In genomic region chr9:15155323-15155722, GRCh38 we compare ENCODE assay signal across 25 cellular contexts.
DNase-seq lines count a peak whose midpoint lies in the region; ATAC-seq and TF ChIP-seq lines count a peak whose summit lies in the region.
"Had no signal": no experiment of that assay in that cellular context is flagged by ENCODE, and none has a peak within 500 bp of the region (broad histone marks: within the 10 kb centered on the region; RNA-seq: fewer than 3 reads in every experiment).

No MANE protein-coding gene starts in this region.

- H3K36me3 ChIP-seq in esophagus muscularis mucosa, result no peaks in the 10 kb centered on the region
- H3K36me3 ChIP-seq in transverse colon, result no peaks in the 10 kb centered on the region
- H3K36me3 ChIP-seq: colonic mucosa had no signal

- H3K9me3 ChIP-seq in esophagus muscularis mucosa (no peaks in the 10 kb centered on the region), transverse colon (no peaks in the 10 kb centered on the region)
- H3K9me3 ChIP-seq: body of pancreas, colonic mucosa had no signal

- H3K27ac ChIP-seq in esophagus muscularis mucosa (replicated peaks in 1 of 4) (peak overlapping the region; percentile 50 to 71 (median 58)), transverse colon (peak overlapping the region in 3 of 4 donors; percentile 38 to 47 (median 46))
- H3K27ac ChIP-seq: 22Rv1, body of pancreas, colonic mucosa, RWPE1 had no signal

- intact Hi-C loops in esophagus muscularis mucosa (cut with DNase I), result no loop called here
- intact Hi-C loops in sciatic nerve (cut with DNase I), result no loop called here
- intact Hi-C loops in transverse colon (cut with DNase I; ENCODE audit: low total_unique reads), result no loop called here

- H3K27me3 ChIP-seq in esophagus muscularis mucosa (no peaks in the 10 kb centered on the region), transverse colon (no peaks in the 10 kb centered on the region)
- H3K27me3 ChIP-seq: body of pancreas, colonic mucosa had no signal

- ATAC-seq in sciatic nerve, result peak; percentile 15
- ATAC-seq: activated CD4-positive, CD25-positive, alpha-beta regulatory T cell treated with anti-CD3 and anti-CD28 coated beads, Interleukin-2, amount 50 U/mL, for 24 hours; GM12878 had no signal

- peaks cover 17 to 44% (median 41%) of the 10 kb centered on the region in 4 donors for H3K4me1 ChIP-seq in esophagus muscularis mucosa
- H3K4me1 ChIP-seq in transverse colon, result peaks cover 0 to 6% (median 2%) of the 10 kb centered on the region in 4 donors
- H3K4me1 ChIP-seq: colonic mucosa had no signal

- TF ChIP-seq EP300 in esophagus muscularis mucosa (IDR thresholded peaks at IDR 0.05), result no peak
- no peak for TF ChIP-seq EP300 in transverse colon (IDR thresholded peaks at IDR 0.05; ENCODE audit: low read depth)

- in situ Hi-C loops in transverse colon (cut with MboI; ENCODE audit: low pct_ligation_motif_present in 1 of 4, low pct_unique_long_range_greater_than_20kb in 1 of 4, low sequenced_read_pairs in 3 of 4), result no loop called here

- DNase-seq in DMS 273 (lab: John Stamatoyannopoulos, UW; ENCODE audit: unreplicated experiment), result peak; percentile 8
- DNase-seq in DMS 273 treated with DMSO at 0.1 percent for 48 hours (lab: John Stamatoyannopoulos, UW), result no peak
- no peak for DNase-seq in esophagus muscularis mucosa (ENCODE audit: extremely low spot score)
- DNase-seq in sciatic nerve (ENCODE audit: low spot score), result no peak
- no peak for DNase-seq in transverse colon
- DNase-seq in stimulated activated naive CD4-positive, alpha-beta T cell (lab: John Stamatoyannopoulos, UW), result no peak
- no peak for DNase-seq in stimulated activated CD4-positive, alpha-beta T cell treated with anti-CD3 and anti-CD28 coated beads, Interleukin-1b, Interleukin-23, amount 100 ng/mL, for 48 hours
- DNase-seq in NCI-H128 (lab: John Stamatoyannopoulos, UW; ENCODE audit: unreplicated experiment), result no peak
- DNase-seq: activated CD4-positive, alpha-beta memory T cell treated with anti-CD3 and anti-CD28 coated beads, Interleukin-2, amount 10 ng/mL, durations not matched to agents 7 days and 5 days; activated effector memory CD4-positive, alpha-beta T cell treated with anti-CD3 and anti-CD28 coated beads, Interleukin-2, amount 50 U/mL, for 16 hours; activated T-cell treated with anti-CD3 and anti-CD28 coated beads for 4 hours; AML-193; CD8-positive, alpha-beta memory T cell; colonic mucosa; KG1; midbrain; MV-4-11; NCI-H526 treated with DMSO at 0.1 percent for 48 hours; stimulated activated CD4-positive, alpha-beta T cell treated with anti-CD3 and anti-CD28 coated beads, Interleukin-4, amount 100 ng/mL, for 24 hours; SW 1271 had no signal

- no peak for TF ChIP-seq CTCF in esophagus muscularis mucosa (IDR thresholded peaks at IDR 0.05)
- no peak for TF ChIP-seq CTCF in transverse colon (IDR thresholded peaks at IDR 0.05)

- TF ChIP-seq POLR2A in esophagus muscularis mucosa (IDR thresholded peaks at IDR 0.05; ENCODE audit: low read depth) (no peak), transverse colon (IDR thresholded peaks at IDR 0.05) (no peak)

- WGBS in esophagus muscularis mucosa, result 31% methylated on average over 4 of the region's 4 CpGs
- 64 to 77% methylated on average over 4 of the region's 4 CpGs for WGBS in transverse colon (ENCODE audit: low coverage in 1 of 2), 2 donors

- no peak overlapping the region for H3K4me3 ChIP-seq in esophagus muscularis mucosa
- H3K4me3 ChIP-seq in transverse colon, result no peak overlapping the region
- H3K4me3 ChIP-seq: body of pancreas, colonic mucosa, GM12878 had no signal
